8 cellular contexts compared by ENCODE assay signal in genomic region chr18:22465859-22466602, GRCh38. TPM values are rescaled to one million over a fixed set of nuclear protein-coding genes. Genes with fewer than 3 reads are reported as not detected.
A peak's percentile ranks its signal among the peaks of the same experiment; 100 is the strongest.
DNase-seq lines count a peak whose midpoint lies in the region; TF ChIP-seq lines count a peak whose summit lies in the region.

No MANE protein-coding gene starts in this region.

- in situ Hi-C loops in KBM-7 (cut with MboI; ENCODE audit: low pct_unique_long_range_greater_than_20kb, low sequenced_read_pairs) = no loop called here

- no peak overlapping the region for H3K4me3 ChIP-seq in fibroblast of villous mesenchyme (ENCODE audit: low read depth, low read length)
- no peak overlapping the region for H3K4me3 ChIP-seq in retinal pigment epithelial cell (ENCODE audit: low read length)

- DNase-seq in ELF-1 (ENCODE audit: low read depth, low spot score) = peak; percentile 56
- DNase-seq in RPMI7951 (ENCODE audit: low read depth) = peak; percentile 95
- DNase-seq in fibroblast of villous mesenchyme (ENCODE audit: low read depth) = peak; percentile 91
- peak; percentile 86 for DNase-seq in retinal pigment epithelial cell (ENCODE audit: low read depth)
- DNase-seq in KBM-7 = no peak
- DNase-seq in occipital lobe (lab: John Stamatoyannopoulos, UW) = no peak
- DNase-seq in NCI-H1048 (lab: John Stamatoyannopoulos, UW) = no peak
- no peak for DNase-seq in NCI-H345 treated with DMSO at 0.1 percent for 48 hours (lab: John Stamatoyannopoulos, UW; ENCODE audit: unreplicated experiment)

- TF ChIP-seq CTCF in fibroblast of villous mesenchyme (IDR thresholded peaks at IDR 0.05; ENCODE audit: insufficient read depth, low read depth, low read length) (no peak), retinal pigment epithelial cell (conservative IDR thresholded peaks at IDR 0.05; ENCODE audit: low read depth, low read length) (no peak)

RNA-seq across cellular contexts. Expression of gene CTAGE1, which starts 48.3 kb away (rescaled TPM):
- 0.68 and 1.3 TPM in 2 replicates for total RNA-seq in RPMI7951 (2014; rRNA removed; shearing (Covaris generic))
- 0.43 TPM in 1 of 2 replicates, not detected in the other for total RNA-seq in fibroblast of villous mesenchyme
- total RNA-seq in occipital lobe = not detected

Comparison
In these comparisons a context has a peak if more than half of its experiments do, and no peak if none do; other contexts are left out.
1. DNase-seq: peak in ELF-1 (single experiment), RPMI7951 (single experiment), fibroblast of villous mesenchyme (single experiment) and retinal pigment epithelial cell (single experiment); none in KBM-7 (single experiment), occipital lobe (single experiment), NCI-H1048 (single experiment) and NCI-H345 treated with DMSO at 0.1 percent for 48 hours (single experiment).